ENCODE assay signal across 14 cellular contexts in the genomic region with DNA sequence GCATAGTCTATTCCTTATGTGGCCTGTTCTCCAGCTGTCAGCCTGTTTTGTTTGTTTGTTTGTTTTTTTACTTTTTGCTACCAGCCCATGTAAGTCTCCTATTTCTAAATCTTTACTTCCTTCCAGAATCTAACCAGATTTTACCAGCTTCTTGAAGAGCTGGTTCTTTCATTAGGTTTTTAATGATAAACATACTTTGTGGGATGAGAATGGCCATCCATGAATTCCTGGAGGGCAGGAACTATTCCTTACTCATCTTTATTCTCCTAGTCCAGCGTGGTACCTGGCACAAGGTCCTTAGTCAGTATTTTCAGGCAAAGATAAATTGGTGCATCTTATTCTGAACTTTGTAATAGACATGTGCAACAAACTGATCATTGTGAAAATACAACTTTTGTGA.
"Had no signal": no experiment of that assay in that cellular context is flagged by ENCODE, and none has a peak within 500 bp of the region (broad histone marks: within the 10 kb centered on the region; RNA-seq: fewer than 3 reads in every experiment).

No MANE protein-coding gene starts in this region.

- DNase-seq: activated CD4-positive, alpha-beta T cell treated with anti-CD3 and anti-CD28 coated beads, Interleukin-2, amount 50 U/mL, for 4 hours; activated T-cell treated with anti-CD3 and anti-CD28 coated beads, Interleukin-2, amount 50 U/mL, for 48 hours; central memory CD4-positive, alpha-beta T cell; effector memory CD8-positive, alpha-beta T cell; nucleus accumbens; psoas muscle; right lobe of liver; stimulated activated CD4-positive, alpha-beta T cell treated with anti-CD3 and anti-CD28 coated beads, Interleukin-4, amount 100 ng/mL, for 1 hour; thyroid gland; uterus had no signal

- H3K27ac ChIP-seq: psoas muscle, right lobe of liver, thyroid gland, uterus had no signal

- H3K27me3 Mint-ChIP-seq: dendritic cell treated with granulocyte-macrophage colony-stimulating factor and Interleukin-4, amounts not matched to agents 40 ng/mL and 50 ng/mL, for 4 days; effector memory CD8-positive, alpha-beta T cell; natural killer cell treated with Interleukin-12 subunit alpha and Interleukin-12 subunit beta and Interleukin-15 and Interleukin-18, amount 100 ng/mL, for 72 hours had no signal

- H3K4me1 ChIP-seq: right lobe of liver, uterus had no signal

- H3K4me3 ChIP-seq: psoas muscle, right lobe of liver, thyroid gland, uterus had no signal

- H3K9me3 Mint-ChIP-seq: dendritic cell treated with granulocyte-macrophage colony-stimulating factor and Interleukin-4, amounts not matched to agents 40 ng/mL and 50 ng/mL, for 4 days; effector memory CD8-positive, alpha-beta T cell; natural killer cell treated with Interleukin-12 subunit alpha and Interleukin-12 subunit beta and Interleukin-15 and Interleukin-18, amount 100 ng/mL, for 72 hours; T-helper 2 cell treated with Interferon-gamma antibody and Interleukin-4, amounts not matched to agents 5 μg/mL and 100 μg/mL, for 36 hours had no signal

- H3K9me3 ChIP-seq: psoas muscle, right lobe of liver, thyroid gland, uterus had no signal

- H3K36me3 ChIP-seq: uterus had no signal

- ATAC-seq: activated CD4-positive, CD25-positive, alpha-beta regulatory T cell treated with anti-CD3 and anti-CD28 coated beads, Interleukin-2, amount 50 U/mL, for 24 hours; effector memory CD8-positive, alpha-beta T cell; natural killer cell treated with Interleukin-12 subunit alpha and Interleukin-12 subunit beta and Interleukin-15 and Interleukin-18, amount 100 ng/mL, for 72 hours; psoas muscle; right lobe of liver had no signal

- H3K4me3 Mint-ChIP-seq: dendritic cell treated with granulocyte-macrophage colony-stimulating factor and Interleukin-4, amounts not matched to agents 40 ng/mL and 50 ng/mL, for 4 days; effector memory CD8-positive, alpha-beta T cell; natural killer cell treated with Interleukin-12 subunit alpha and Interleukin-12 subunit beta and Interleukin-15 and Interleukin-18, amount 100 ng/mL, for 72 hours; T-helper 2 cell treated with Interferon-gamma antibody and Interleukin-4, amounts not matched to agents 5 μg/mL and 100 μg/mL, for 36 hours had no signal

- H3K27me3 ChIP-seq: right lobe of liver, thyroid gland, uterus had no signal

- H3K27ac Mint-ChIP-seq: dendritic cell treated with granulocyte-macrophage colony-stimulating factor and Interleukin-4, amounts not matched to agents 40 ng/mL and 50 ng/mL, for 4 days; natural killer cell treated with Interleukin-12 subunit alpha and Interleukin-12 subunit beta and Interleukin-15 and Interleukin-18, amount 100 ng/mL, for 72 hours; T-helper 2 cell treated with Interferon-gamma antibody and Interleukin-4, amounts not matched to agents 5 μg/mL and 100 μg/mL, for 36 hours had no signal
